ENCODE assay signal across 11 cellular contexts in the genomic region with DNA sequence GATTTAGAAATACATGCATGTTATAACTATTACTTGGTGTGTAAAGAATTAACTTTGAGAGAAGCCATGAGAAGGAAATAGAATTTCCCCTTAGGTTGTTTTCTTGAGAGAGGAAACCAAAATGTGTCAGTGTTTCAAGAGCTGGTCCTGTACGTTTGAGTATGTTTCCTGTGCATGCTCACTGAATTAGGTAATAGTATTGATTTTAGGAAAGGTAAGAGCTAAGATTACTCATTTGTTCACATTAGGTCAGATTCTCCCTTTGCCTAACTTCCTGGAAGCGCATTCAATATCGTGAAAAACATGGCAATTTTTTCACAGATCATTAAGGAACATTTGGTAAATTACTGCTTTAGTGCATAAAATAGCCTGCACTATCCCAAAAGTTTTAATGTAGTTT. TPM values are rescaled to one million over a fixed set of nuclear protein-coding genes. Genes with fewer than 3 reads are reported as not detected.
DNase-seq lines count a peak whose midpoint lies in the region; ATAC-seq lines count a peak whose summit lies in the region.
"Had no signal": no experiment of that assay in that cellular context is flagged by ENCODE, and none has a peak within 500 bp of the region (broad histone marks: within the 10 kb centered on the region; RNA-seq: fewer than 3 reads in every experiment).

No MANE protein-coding gene starts in this region.

- H3K36me3 Mint-ChIP-seq in CD4-positive, CD25-positive, alpha-beta regulatory T cell, result no peaks in the 10 kb centered on the region
- peaks cover 14% of the 10 kb centered on the region for H3K36me3 Mint-ChIP-seq in activated naive CD8-positive, alpha-beta T cell treated with anti-CD3 and anti-CD28 coated beads, Interleukin-2, amount 10 ng/mL, durations not matched to agents 7 days and 5 days

- POLR2A ChIA-PET in activated naive CD8-positive, alpha-beta T cell treated with anti-CD3 and anti-CD28 coated beads, Interleukin-2, amount 10 ng/mL, durations not matched to agents 7 days and 5 days (lab: Charles Lee), result no interaction called here

- H3K4me3 Mint-ChIP-seq in CD4-positive, CD25-positive, alpha-beta regulatory T cell, result peak overlapping the region; percentile 19 to 86 (median 56)
- peak overlapping the region; percentile 37 for H3K4me3 Mint-ChIP-seq in activated naive CD8-positive, alpha-beta T cell treated with anti-CD3 and anti-CD28 coated beads, Interleukin-2, amount 10 ng/mL, durations not matched to agents 7 days and 5 days

- H3K27ac ChIP-seq in CD4-positive, CD25-positive, alpha-beta regulatory T cell (ENCODE audit: insufficient read depth, low read length, poor library complexity, severe bottlenecking), result peak overlapping the region; percentile 50
- no peak overlapping the region for H3K27ac ChIP-seq in SJCRH30
- H3K27ac ChIP-seq: lower lobe of right lung had no signal

- no peaks in the 10 kb centered on the region for H3K27me3 Mint-ChIP-seq in CD4-positive, CD25-positive, alpha-beta regulatory T cell
- no peaks in the 10 kb centered on the region for H3K27me3 Mint-ChIP-seq in activated naive CD8-positive, alpha-beta T cell treated with anti-CD3 and anti-CD28 coated beads, Interleukin-2, amount 10 ng/mL, durations not matched to agents 7 days and 5 days

- peak; percentile 55 to 60 for ATAC-seq in CD4-positive, CD25-positive, alpha-beta regulatory T cell (ENCODE audit: low read depth in 2 of 2)
- peak; percentile 49 for ATAC-seq in GM18873 (IDR thresholded peaks at IDR 0.05; ENCODE audit: low FRiP score, unreplicated experiment)
- ATAC-seq in HG03095 (IDR thresholded peaks at IDR 0.05; ENCODE audit: unreplicated experiment), result peak; percentile 38
- peak; percentile 57 for ATAC-seq in activated naive CD8-positive, alpha-beta T cell treated with anti-CD3 and anti-CD28 coated beads, Interleukin-2, amount 10 ng/mL, durations not matched to agents 7 days and 5 days (ENCODE audit: low read depth)

- H3K9me3 ChIP-seq in CD4-positive, CD25-positive, alpha-beta regulatory T cell (ENCODE audit: control insufficient read depth in 2 of 2, low read length in 2 of 2), result no peaks in the 10 kb centered on the region
- no peaks in the 10 kb centered on the region for H3K9me3 ChIP-seq in SJCRH30 (replicated peaks)
- H3K9me3 ChIP-seq: lower lobe of right lung, MG63 had no signal

- H3K4me1 Mint-ChIP-seq in CD4-positive, CD25-positive, alpha-beta regulatory T cell, result peaks cover 26 to 55% (median 38%) of the 10 kb centered on the region in 4 donors
- peaks cover 37% of the 10 kb centered on the region for H3K4me1 Mint-ChIP-seq in activated naive CD8-positive, alpha-beta T cell treated with anti-CD3 and anti-CD28 coated beads, Interleukin-2, amount 10 ng/mL, durations not matched to agents 7 days and 5 days

- peak overlapping the region; percentile 66 for H3K4me3 ChIP-seq in CD4-positive, CD25-positive, alpha-beta regulatory T cell (ENCODE audit: low read depth, low read length)
- H3K4me3 ChIP-seq in SJCRH30, result no peak overlapping the region
- H3K4me3 ChIP-seq: lower lobe of right lung, MG63 had no signal

- peaks cover 0 to 3% (median 0%) of the 10 kb centered on the region in 7 donors for H3K9me3 Mint-ChIP-seq in CD4-positive, CD25-positive, alpha-beta regulatory T cell
- peaks cover 12% of the 10 kb centered on the region for H3K9me3 Mint-ChIP-seq in activated naive CD8-positive, alpha-beta T cell treated with anti-CD3 and anti-CD28 coated beads, Interleukin-2, amount 10 ng/mL, durations not matched to agents 7 days and 5 days

- H3K27ac Mint-ChIP-seq in CD4-positive, CD25-positive, alpha-beta regulatory T cell, result peak overlapping the region; percentile 10 to 93 (median 77)
- H3K27ac Mint-ChIP-seq in activated naive CD8-positive, alpha-beta T cell treated with anti-CD3 and anti-CD28 coated beads, Interleukin-2, amount 10 ng/mL, durations not matched to agents 7 days and 5 days, result peak overlapping the region; percentile 40

- peaks cover 37% of the 10 kb centered on the region for H3K4me1 ChIP-seq in CD4-positive, CD25-positive, alpha-beta regulatory T cell (ENCODE audit: control insufficient read depth, insufficient read depth, low read length, poor library complexity, severe bottlenecking)
- H3K4me1 ChIP-seq in SJCRH30, result no peaks in the 10 kb centered on the region

- DNase-seq in CD4-positive, CD25-positive, alpha-beta regulatory T cell, result peak in 1 of 3 donors; percentile 76
- no peak for DNase-seq in activated naive CD8-positive, alpha-beta T cell treated with anti-CD3 and anti-CD28 coated beads, Interleukin-2, amount 10 ng/mL, durations not matched to agents 7 days and 5 days
- DNase-seq in DMS114 treated with DMSO at 0.1 percent for 48 hours (lab: John Stamatoyannopoulos, UW; ENCODE audit: unreplicated experiment) (no peak), T1000 (lab: John Stamatoyannopoulos, UW) (no peak), SJCRH30 (no peak), NCI-H1105 treated with DMSO at 0.1 percent for 48 hours (lab: John Stamatoyannopoulos, UW) (no peak)
- DNase-seq: lower lobe of right lung; MG63; NK-92 treated with Interleukin-12 subunit alpha and Interleukin-12 subunit beta, amount 100 ng/mL, for 24 hours had no signal

- no peaks in the 10 kb centered on the region for H3K27me3 ChIP-seq in CD4-positive, CD25-positive, alpha-beta regulatory T cell (ENCODE audit: control insufficient read depth, insufficient read depth, low read length)
- no peaks in the 10 kb centered on the region for H3K27me3 ChIP-seq in SJCRH30
- H3K27me3 ChIP-seq: MG63 had no signal

- no peaks in the 10 kb centered on the region for H3K36me3 ChIP-seq in CD4-positive, CD25-positive, alpha-beta regulatory T cell (ENCODE audit: control insufficient read depth, insufficient read depth, low read length)
- no peaks in the 10 kb centered on the region for H3K36me3 ChIP-seq in SJCRH30
- H3K36me3 ChIP-seq: lower lobe of right lung, MG63 had no signal

RNA-seq across cellular contexts. Expression of a gene that starts 49.3 kb away (rescaled TPM):
- total RNA-seq in CD4-positive, CD25-positive, alpha-beta regulatory T cell, result 38.0 TPM
- polyA plus RNA-seq in CD4-positive, CD25-positive, alpha-beta regulatory T cell, result 10 to 100 TPM; 26.0 to 30.3 (median 28.6) TPM
- 10 to 100 TPM; 30.4 to 38.1 TPM for total RNA-seq in activated naive CD8-positive, alpha-beta T cell treated with anti-CD3 and anti-CD28 coated beads, Interleukin-2, amount 10 ng/mL, durations not matched to agents 7 days and 5 days
- 85.8 and 97.9 TPM in 2 replicates for total RNA-seq in SJCRH30 (2014; rRNA removed; shearing (Covaris generic))
